Comparison of ENCODE assay signal across 6 cellular contexts in the genomic region with DNA sequence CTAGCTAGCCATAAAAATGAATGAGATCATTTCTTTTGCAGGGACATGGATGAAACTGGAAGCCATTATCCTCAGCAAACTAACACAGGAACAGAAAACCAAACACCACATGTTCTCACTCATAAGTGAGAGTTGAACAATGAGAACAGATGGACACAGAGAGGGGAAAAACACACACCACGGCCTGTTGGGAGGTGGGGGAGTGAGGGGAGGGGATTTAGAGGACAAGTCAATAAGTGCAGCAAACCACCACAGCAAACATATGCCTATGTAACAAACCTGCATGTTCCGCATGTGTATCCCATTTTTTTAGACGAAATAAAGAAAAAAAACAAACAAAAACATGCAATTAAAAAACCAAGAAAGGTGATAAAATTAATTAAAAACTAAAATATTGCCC.
A peak's percentile ranks its signal among the peaks of the same experiment; 100 is the strongest.
DNase-seq lines count a peak whose midpoint lies in the region; TF ChIP-seq lines count a peak whose summit lies in the region.
"Not testable (repeated sequence)": the region's sequence is repeated elsewhere in the genome, so short reads cannot be mapped to it uniquely, and the experiment has no call there.

No MANE protein-coding gene starts in this region.

- not testable (repeated sequence) for H3K27me3 Mint-ChIP-seq in nephron progenitor cell (ENCODE audit: low read depth, poor library complexity)

- not testable (repeated sequence) for H3K36me3 ChIP-seq in WERI-Rb-1

- H3K27me3 ChIP-seq in WERI-Rb-1 (ENCODE audit: insufficient read depth, low read depth, severe bottlenecking): not testable (repeated sequence)

- H3K27ac Mint-ChIP-seq in nephron progenitor cell: peak overlapping the region; percentile 48

- not testable (repeated sequence) for H3K4me1 Mint-ChIP-seq in nephron progenitor cell

- H3K4me3 Mint-ChIP-seq in nephron progenitor cell: not testable (repeated sequence)

- H3K9me3 Mint-ChIP-seq in nephron progenitor cell: peaks cover 45% of the 10 kb centered on the region

- not testable (repeated sequence) for H3K27ac ChIP-seq in WERI-Rb-1

- not testable (repeated sequence) for H3K36me3 Mint-ChIP-seq in nephron progenitor cell (ENCODE audit: low read depth)

- not testable (repeated sequence) for H3K9me3 ChIP-seq in WERI-Rb-1 (ENCODE audit: severe bottlenecking)

- TF ChIP-seq CTCF in WERI-Rb-1 (IDR thresholded peaks at IDR 0.05; ENCODE audit: low read depth, low read length); nephron progenitor cell (IDR thresholded peaks at IDR 0.05): not testable (repeated sequence)

- DNase-seq in NCI-H1694 (lab: John Stamatoyannopoulos, UW) (peak; percentile 68), NCI-H2171 (lab: John Stamatoyannopoulos, UW) (peak; percentile 79), NCI-H524 treated with DMSO at 0.1 percent for 48 hours (lab: John Stamatoyannopoulos, UW) (peak; percentile 49), NCI-H82 (lab: John Stamatoyannopoulos, UW) (peak; percentile 87), WERI-Rb-1 (peak; percentile 58)
- DNase-seq in nephron progenitor cell: not testable (repeated sequence)

- H3K4me3 ChIP-seq in WERI-Rb-1 (ENCODE audit: low read depth, low read length): not testable (repeated sequence)
